26 cellular contexts compared by ENCODE assay signal in the genomic region with DNA sequence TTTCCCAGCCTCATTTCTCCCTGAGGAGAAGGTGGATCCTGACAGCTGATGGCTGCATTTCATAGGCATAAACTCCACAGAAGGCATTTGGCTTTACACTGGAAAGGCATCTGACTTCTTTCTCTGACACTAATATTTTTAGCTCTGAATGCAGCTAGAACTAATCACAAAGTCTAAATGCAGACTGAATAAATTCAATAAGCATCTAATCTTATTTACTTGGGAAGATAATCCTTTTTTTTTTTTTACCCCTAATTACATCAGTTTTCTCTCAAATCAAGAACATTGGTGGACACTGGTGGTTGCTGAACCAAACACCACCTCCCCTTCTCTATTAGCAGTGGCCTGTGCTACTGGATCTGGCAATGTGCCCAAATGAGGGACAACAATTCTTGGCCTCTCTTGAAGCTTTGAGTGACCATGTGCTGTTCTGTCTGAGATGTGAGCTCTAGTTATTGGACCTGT. TPM values are rescaled to one million over a fixed set of nuclear protein-coding genes. Genes with fewer than 3 reads are reported as not detected.
DNase-seq lines count a peak whose midpoint lies in the region; ATAC-seq, FAIRE-seq and TF ChIP-seq lines count a peak whose summit lies in the region.
"Had no signal": no experiment of that assay in that cellular context is flagged by ENCODE, and none has a peak within 500 bp of the region (broad histone marks: within the 10 kb centered on the region; RNA-seq: fewer than 3 reads in every experiment).

No MANE protein-coding gene starts in this region.

- no peak overlapping the region for H3K4me2 ChIP-seq in GM12878 (ENCODE audit: control insufficient read depth, insufficient read depth)

- H3K36me3 ChIP-seq in GM12878 (ENCODE audit: control insufficient read depth in 2 of 2, insufficient read depth in 2 of 2, low read length in 1 of 2) (peaks cover 2 to 3% of the 10 kb centered on the region in 2 experiments), brain microvascular endothelial cell (replicated peaks) (no peaks in the 10 kb centered on the region)
- H3K36me3 ChIP-seq: ovary, uterus had no signal

- no peak for TF ChIP-seq CTCF in GM12878 (IDR thresholded peaks at IDR 0.05 in 2 of 3, conservative IDR thresholded peaks at IDR 0.05 in 1 of 3; ENCODE audit: control insufficient read depth in 2 of 3, extremely low read depth in 1 of 3, insufficient read depth in 1 of 3, low read depth in 3 of 3, low read length in 3 of 3)
- no peak for TF ChIP-seq CTCF in brain microvascular endothelial cell (IDR thresholded peaks at IDR 0.05; ENCODE audit: low read depth, low read length, missing control alignments)

- no peak for TF ChIP-seq EP300 in GM12878 (IDR thresholded peaks at IDR 0.05; ENCODE audit: borderline replicate concordance in 1 of 2, control insufficient read depth in 1 of 2, low read depth in 2 of 2, low read length in 2 of 2)

- in situ Hi-C loops in GM12878 (cut with MboI) (no loop called here), brain microvascular endothelial cell (cut with HindIII; ENCODE audit: low pct_ligation_motif_present, low sequenced_read_pairs) (no loop called here)

- ATAC-seq in GM12878 = no peak
- peak; percentile 89 to 93 for ATAC-seq in left cardiac atrium
- ATAC-seq in esophagus mucosa = no peak
- ATAC-seq: activated T-cell treated with anti-CD3 and anti-CD28 coated beads, Interleukin-2, amount 50 U/mL, for 4 hours; stimulated activated memory B cell treated with anti-CD40 and anti-IgM and Interleukin-4, amounts not matched to agents 10 μg/mL and 1 μg/mL and 100 μg/mL, for 72 hours had no signal

- H3K4me3 ChIP-seq in GM12878 (no peak overlapping the region), brain microvascular endothelial cell (ENCODE audit: low read depth, low read length) (no peak overlapping the region)
- H3K4me3 ChIP-seq: lower lobe of right lung, ovary, sigmoid colon, suprapubic skin, uterus had no signal

- H3K9me3 ChIP-seq in GM12878 (replicated peaks; ENCODE audit: control insufficient read depth, insufficient read depth, low read length) = no peaks in the 10 kb centered on the region
- H3K9me3 ChIP-seq: lower lobe of right lung, ovary, sigmoid colon, suprapubic skin, uterus had no signal

- no peak for TF ChIP-seq POLR2A in GM12878 (IDR thresholded peaks at IDR 0.05; ENCODE audit: low read depth, low read length)

- CTCF ChIA-PET in GM12878 (lab: Yijun Ruan, JAX) = interaction anchor here (0.6 kb wide), 2 partner anchors 77 to 156 kb away, joined by 3 read pairs; no protein-coding TSS in a partner anchor

- H3K27me3 ChIP-seq in GM12878 (replicated peaks in 1 of 2; ENCODE audit: control insufficient read depth in 2 of 2, insufficient read depth in 2 of 2, low read length in 1 of 2) (no peaks in the 10 kb centered on the region), brain microvascular endothelial cell (replicated peaks) (no peaks in the 10 kb centered on the region)
- H3K27me3 ChIP-seq: ovary, sigmoid colon, suprapubic skin, uterus had no signal

- H3K4me1 ChIP-seq in GM12878 (ENCODE audit: control insufficient read depth, insufficient read depth, low read length) = no peaks in the 10 kb centered on the region
- H3K4me1 ChIP-seq: lower lobe of right lung, sigmoid colon, suprapubic skin, uterus had no signal

- H2AFZ ChIP-seq in GM12878 (ENCODE audit: control insufficient read depth, low read depth, low read length) = no peak overlapping the region

- SMC1A ChIA-PET in GM12878 (lab: Charles Lee; ENCODE audit: uncharacterized antibody, unreplicated experiment) = interaction anchor here (0.6 to 2.1 kb wide), 6 partner anchors 11 to 596 kb away, joined by 3 to 7 read pairs (median 3); no protein-coding TSS in a partner anchor

- peak; percentile 64 for FAIRE-seq in GM12878 (lab: Jason Lieb, UNC)
- FAIRE-seq: astrocyte had no signal

- POLR2A ChIA-PET in GM12878 (lab: Charles Lee) = no interaction called here

- H3K9ac ChIP-seq in GM12878 (ENCODE audit: control insufficient read depth, insufficient read depth, low read length) = no peak overlapping the region

- H3K27ac ChIP-seq in GM12878 (ENCODE audit: control insufficient read depth, insufficient read depth) (no peak overlapping the region), brain microvascular endothelial cell (no peak overlapping the region)
- H3K27ac ChIP-seq: lower lobe of right lung, ovary, sigmoid colon, suprapubic skin, uterus had no signal

- H4K20me1 ChIP-seq in GM12878 (ENCODE audit: control insufficient read depth, insufficient read depth) = no peaks in the 10 kb centered on the region

- TF ChIP-seq RAD21 in GM12878 (IDR thresholded peaks at IDR 0.05; ENCODE audit: insufficient read depth, low read depth, low read length) = no peak

- RAD21 ChIA-PET in GM12878 (lab: Charles Lee; ENCODE audit: unreplicated experiment) = no interaction called here

- intact Hi-C loops in GM12878 (cut with micrococcal nuclease; ENCODE audit: unreplicated experiment) (no loop called here), left cardiac atrium (cut with DNase I) (no loop called here)

- no peaks in the 10 kb centered on the region for H3K79me2 ChIP-seq in GM12878 (ENCODE audit: control insufficient read depth, insufficient read depth, low read length)

- no TSS peak for BruUV-seq in GM12878 (replicated peaks; lab: Mats Ljungman, UMichigan)

- DNase-seq in NCI-H69 (lab: John Stamatoyannopoulos, UW) = peak; percentile 33
- DNase-seq in GM12878 (ENCODE audit: low read depth, low spot score) = no peak
- DNase-seq in left cardiac atrium = no peak
- peak; percentile 9 for DNase-seq in pons (ENCODE audit: low spot score)
- DNase-seq in AG08395 (ENCODE audit: low spot score) = no peak
- DNase-seq in brain microvascular endothelial cell = no peak
- DNase-seq: activated CD4-positive, alpha-beta T cell treated with anti-CD3 and anti-CD28 coated beads, Interleukin-2, amount 10 ng/mL, durations not matched to agents 7 days and 5 days; activated gamma-delta T cell treated with Interleukin-2 at 50 U/mL for 16 hours; activated T-cell treated with anti-CD3 and anti-CD28 coated beads, Interleukin-2, amount 50 U/mL, for 4 hours; CD4-positive, CD25-positive, alpha-beta regulatory T cell; cerebellar nuclear complex; islet precursor cell; lower lobe of right lung; NCI-H1105 treated with DMSO at 0.1 percent for 48 hours; NCI-H2029 treated with DMSO at 0.1 percent for 48 hours; NCI-H2227 treated with DMSO at 0.1 percent for 48 hours; NCI-H748 treated with DMSO at 0.1 percent for 48 hours; ovary; sigmoid colon; stimulated activated CD4-positive, alpha-beta T cell treated with anti-CD3 and anti-CD28 coated beads, Interleukin-4, amount 100 ng/mL, for 4 hours; T-helper 9 cell; uterus had no signal

TF ChIP-seq in GM12878, 131 proteins besides CTCF, POLR2A, EP300 and RAD21 (continues in another document):
- TF ChIP-seq ZNF217 (IDR thresholded peaks at IDR 0.05) (no peak), ZNF622 (IDR thresholded peaks at IDR 0.05) (no peak), YBX1 (IDR thresholded peaks at IDR 0.05) (no peak), TCF7 (IDR thresholded peaks at IDR 0.05; ENCODE audit: borderline replicate concordance) (no peak), MEF2A (IDR thresholded peaks at IDR 0.05; ENCODE audit: insufficient read depth, low read depth, low read length) (no peak), RFX5 (IDR thresholded peaks at IDR 0.05; ENCODE audit: low read depth, low read length) (no peak), NFYA (IDR thresholded peaks at IDR 0.05; ENCODE audit: borderline replicate concordance, low read depth, low read length) (no peak), ZBED1 (IDR thresholded peaks at IDR 0.05; ENCODE audit: borderline replicate concordance) (no peak)
- TF ChIP-seq, protein P1, sequence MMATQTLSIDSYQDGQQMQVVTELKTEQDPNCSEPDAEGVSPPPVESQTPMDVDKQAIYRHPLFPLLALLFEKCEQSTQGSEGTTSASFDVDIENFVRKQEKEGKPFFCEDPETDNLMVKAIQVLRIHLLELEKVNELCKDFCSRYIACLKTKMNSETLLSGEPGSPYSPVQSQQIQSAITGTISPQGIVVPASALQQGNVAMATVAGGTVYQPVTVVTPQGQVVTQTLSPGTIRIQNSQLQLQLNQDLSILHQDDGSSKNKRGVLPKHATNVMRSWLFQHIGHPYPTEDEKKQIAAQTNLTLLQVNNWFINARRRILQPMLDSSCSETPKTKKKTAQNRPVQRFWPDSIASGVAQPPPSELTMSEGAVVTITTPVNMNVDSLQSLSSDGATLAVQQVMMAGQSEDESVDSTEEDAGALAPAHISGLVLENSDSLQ (IDR thresholded peaks at IDR 0.05) = no peak

RNA-seq across cellular contexts. Expression of a gene that starts 50.9 kb away (rescaled TPM):
- total RNA-seq in GM12878 (2013; cell fraction: nucleolus; rRNA removed) = 158 and 176 TPM in 2 replicates
- total RNA-seq in GM12878 (2014; rRNA removed) = 53.3 and 61.5 TPM in 2 replicates
- total RNA-seq in GM12878 (2014; rRNA removed; fragmentation: Illumina TruSeq; extraction: Trizol) = 63.9 and 68.8 TPM in 2 replicates
- 56.2 and 60.3 TPM in 2 replicates for total RNA-seq in GM12878 (2021)
- polyA plus RNA-seq in GM12878 (2011; ENCODE audit: low read depth) = 24.3 TPM
- 67.2 and 84.8 TPM in 2 replicates for polyA plus RNA-seq in GM12878 (2011; rRNA removed)
- polyA plus RNA-seq in GM12878 (2011; cell fraction: cytosol; rRNA removed) = 28.2 and 43.4 TPM in 2 replicates
- 20.7 and 33.5 TPM in 2 replicates for polyA plus RNA-seq in GM12878 (2011; cell fraction: nucleus; rRNA removed)
- polyA plus RNA-seq in GM12878 (2012) = 40.8 and 67.0 TPM in 2 replicates
- 56.6 and 62.8 TPM in 2 replicates for polyA plus RNA-seq in GM12878 (2014; fragmentation: Illumina TruSeq; extraction: Trizol)
- polyA plus RNA-seq in GM12878 (2014; fragmentation: Nextera tagmentation; extraction: Ambion mirVana) = 10 to 100 TPM; 12.9 to 18.2 TPM
- 38.5 and 41.3 TPM in 2 replicates for polyA plus RNA-seq in GM12878 (2014; rRNA removed)
- polyA plus RNA-seq in GM12878 (2016; fragmentation: Nextera tagmentation; extraction: Ambion mirVana) = 10 to 100 TPM; 22.7 to 23.5 TPM
- polyA minus RNA-seq in GM12878 (2011; rRNA and poly(A)+ RNA removed) = 106 and 148 TPM in 2 replicates
- 23.1 and 25.7 TPM in 2 replicates for polyA minus RNA-seq in GM12878 (2011; cell fraction: cytosol; rRNA and poly(A)+ RNA removed)
- polyA minus RNA-seq in GM12878 (2011; cell fraction: nucleus; rRNA and poly(A)+ RNA removed) = 29.5 and 39.7 TPM in 2 replicates
- total RNA-seq in left cardiac atrium = 1 to 10 TPM in 1 of 2 donors, under 1 TPM in 1; 0.97 to 1.3 TPM
- total RNA-seq in esophagus mucosa = 0.44 TPM

Comparison
In these comparisons a context has a peak if more than half of its experiments do, and no peak if none do; other contexts are left out.
1. DNase-seq: peak in NCI-H69 (single experiment) and pons (single experiment); none in GM12878 (single experiment), left cardiac atrium (single experiment), AG08395 (single experiment) and brain microvascular endothelial cell (single experiment).
2. ATAC-seq: peak in left cardiac atrium (2 of 2); none in GM12878 (single experiment) and esophagus mucosa (single experiment).
3. RNA of a gene that starts 50.9 kb away (total RNA-seq): 53.3 to 176 TPM in GM12878; 0.97 to 1.3 TPM in left cardiac atrium and 0.44 TPM in esophagus mucosa (single experiment); every median in the first group is over 10 times any median in the second.